9 cellular contexts compared by ENCODE assay signal in genomic region chr1:74038042-74038441, GRCh38.
"Had no signal": no experiment of that assay in that cellular context is flagged by ENCODE, and none has a peak within 500 bp of the region (broad histone marks: within the 10 kb centered on the region; RNA-seq: fewer than 3 reads in every experiment).

No MANE protein-coding gene starts in this region.

- H3K4me1 ChIP-seq: HAP-1 had no signal

- H2AFZ ChIP-seq: GM23248, GM23338 had no signal

- H3K9ac ChIP-seq: GM23248 had no signal

- ATAC-seq: GM23338, HCT116 had no signal

- H3K4me1 Mint-ChIP-seq: GM23338, H9 had no signal

- H3K27ac ChIP-seq: GM23248 had no signal

- H3K4me3 ChIP-seq: GM23248, GM23338, HAP-1 had no signal

- H3K9me3 ChIP-seq: HAP-1 had no signal

- DNase-seq: GM23248, GOT3, H7, H9, HCEC 1CT, HFFc6 had no signal

- H3K4me2 ChIP-seq: GM23338 had no signal

- H3K36me3 ChIP-seq: HAP-1 had no signal

- H3K27ac Mint-ChIP-seq: GM23338, HFFc6 had no signal

- H3K4me3 Mint-ChIP-seq: GM23338, H9, HFFc6 had no signal
